23 cellular contexts compared by ENCODE assay signal in the genomic region with DNA sequence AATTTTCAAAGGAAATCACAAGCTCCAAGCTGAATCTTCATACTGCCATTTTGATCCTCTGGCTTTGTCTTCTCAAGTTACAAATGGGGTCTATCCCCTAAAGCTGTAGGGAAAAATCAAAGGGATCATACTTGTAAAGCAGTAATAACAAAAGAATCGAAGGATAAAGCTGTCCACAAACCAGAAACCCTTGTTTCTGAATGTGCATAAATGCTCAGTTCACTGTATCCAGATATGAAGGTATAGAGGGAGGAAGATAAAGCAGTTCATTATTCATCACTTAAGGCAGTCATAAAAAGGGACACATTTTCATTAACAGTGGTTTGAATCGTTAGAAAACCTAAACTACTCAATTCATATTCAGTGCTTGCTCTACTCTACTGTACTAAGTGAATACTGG.
"Had no signal": no experiment of that assay in that cellular context is flagged by ENCODE, and none has a peak within 500 bp of the region (broad histone marks: within the 10 kb centered on the region; RNA-seq: fewer than 3 reads in every experiment).

No MANE protein-coding gene starts in this region.

- DNase-seq: colonic mucosa; cortex of kidney; dermis blood vessel endothelial cell; dorsolateral prefrontal cortex; effector CD4-positive, alpha-beta T cell; effector CD8-positive, alpha-beta T cell; effector memory CD4-positive, alpha-beta T cell; effector memory CD8-positive, alpha-beta T cell; endodermal cell; erythroblast; esophagus squamous epithelium; foreskin fibroblast; foreskin keratinocyte; foreskin melanocyte; gastrocnemius medialis; glutamatergic neuron; head of caudate nucleus; heart left ventricle; heart right ventricle had no signal

- H3K9me3 Mint-ChIP-seq: dendritic cell treated with granulocyte-macrophage colony-stimulating factor and Interleukin-4, amounts not matched to agents 40 ng/mL and 50 ng/mL, for 4 days; effector memory CD8-positive, alpha-beta T cell had no signal

- H3K27ac Mint-ChIP-seq: dendritic cell treated with granulocyte-macrophage colony-stimulating factor and Interleukin-4, amounts not matched to agents 40 ng/mL and 50 ng/mL, for 4 days; effector memory CD8-positive, alpha-beta T cell; endodermal cell had no signal

- FAIRE-seq: endometrium, endothelial cell of umbilical vein, frontal cortex had no signal

- H3K27me3 Mint-ChIP-seq: effector memory CD8-positive, alpha-beta T cell had no signal

- H3K4me3 Mint-ChIP-seq: dendritic cell treated with granulocyte-macrophage colony-stimulating factor and Interleukin-4, amounts not matched to agents 40 ng/mL and 50 ng/mL, for 4 days; effector memory CD8-positive, alpha-beta T cell; endodermal cell had no signal
